17 cellular contexts compared by ENCODE assay signal in genomic region chr10:100896876-100897461, GRCh38. TPM values are rescaled to one million over a fixed set of nuclear protein-coding genes. Genes with fewer than 3 reads are reported as not detected.
DNase-seq lines count a peak whose midpoint lies in the region; ATAC-seq and TF ChIP-seq lines count a peak whose summit lies in the region.
"Had no signal": no experiment of that assay in that cellular context is flagged by ENCODE, and none has a peak within 500 bp of the region (broad histone marks: within the 10 kb centered on the region; RNA-seq: fewer than 3 reads in every experiment).

No MANE protein-coding gene starts in this region.

- no TSS peak for BruUV-seq in IMR-90 (replicated peaks; lab: Mats Ljungman, UMichigan)

- H3K36me3 ChIP-seq in IMR-90 (ENCODE audit: control insufficient read depth, insufficient read depth, low read length) (no peaks in the 10 kb centered on the region), neuronal stem cell (replicated peaks in 1 of 2; ENCODE audit: control insufficient read depth in 2 of 2, insufficient read depth in 2 of 2, low read length in 2 of 2) (no peaks in the 10 kb centered on the region), upper lobe of left lung (no peaks in the 10 kb centered on the region)
- H3K36me3 ChIP-seq: sigmoid colon had no signal

- TF ChIP-seq CTCF in IMR-90 (conservative IDR thresholded peaks at IDR 0.05; ENCODE audit: low read depth, low read length) (no peak), upper lobe of left lung (IDR thresholded peaks at IDR 0.05) (no peak)

- peaks cover 5% of the 10 kb centered on the region for H3K4me1 ChIP-seq in IMR-90 (ENCODE audit: control insufficient read depth, insufficient read depth, low read length)
- peaks cover 0 to 5% of the 10 kb centered on the region in 2 donors for H3K4me1 ChIP-seq in neuronal stem cell (ENCODE audit: control insufficient read depth in 2 of 2, insufficient read depth in 1 of 2, low read depth in 1 of 2, low read length in 2 of 2)
- no peaks in the 10 kb centered on the region for H3K4me1 ChIP-seq in upper lobe of left lung
- H3K4me1 ChIP-seq: parathyroid adenoma, sigmoid colon had no signal

- no peaks in the 10 kb centered on the region for H4K20me1 ChIP-seq in IMR-90 (ENCODE audit: insufficient read depth, low read length)

- no CpG with 5 or more reads among the region's 7 CpGs for WGBS in IMR-90 (ENCODE audit: extremely low coverage in 2 of 2, insufficient read length in 1 of 2), 2 experiments
- no CpG with 5 or more reads among the region's 7 CpGs for WGBS in neuronal stem cell (ENCODE audit: extremely low coverage in 2 of 2, insufficient read length in 2 of 2, insufficient replicate concordance in 1 of 2), 2 donors
- 61 to 73% methylated on average over 7 of the region's 7 CpGs for WGBS in upper lobe of left lung, 2 donors

- DNase-seq in ELR (ENCODE audit: low read depth) (peak; percentile 41), IMR-90 (peak; percentile 39), cerebellar cortex (ENCODE audit: low spot score) (peak; percentile 57), neuronal stem cell (ENCODE audit: low spot score) (no peak), upper lobe of left lung (no peak), GOT3 (lab: John Stamatoyannopoulos, UW) (no peak)
- DNase-seq: activated CD4-positive, alpha-beta T cell treated with anti-CD3 and anti-CD28 coated beads, Interleukin-2, amount 50 U/mL, for 1 hour; activated effector memory CD4-positive, alpha-beta T cell treated with anti-CD3 and anti-CD28 coated beads, Interleukin-2, amount 50 U/mL, for 16 hours; CD4-positive, alpha-beta memory T cell; left colon; NCI-H510A; sigmoid colon; substantia nigra had no signal

- H2BK5ac ChIP-seq in IMR-90 (ENCODE audit: low read depth, low read length, poor library complexity, severe bottlenecking) (peak overlapping the region; percentile 25), neuronal stem cell (ENCODE audit: low read length) (no peak overlapping the region)

- H3K9me3 ChIP-seq in IMR-90 (ENCODE audit: control insufficient read depth, insufficient read depth, low read length) (no peaks in the 10 kb centered on the region), neuronal stem cell (replicated peaks in 1 of 2; ENCODE audit: control insufficient read depth in 2 of 2, insufficient read depth in 1 of 2, low read depth in 1 of 2, low read length in 2 of 2) (peaks cover 0 to 3% of the 10 kb centered on the region in 2 donors), upper lobe of left lung (no peaks in the 10 kb centered on the region)
- H3K9me3 ChIP-seq: sigmoid colon had no signal

- H3K4me3 ChIP-seq in IMR-90 (ENCODE audit: insufficient read depth, low read depth, low read length) (no peak overlapping the region), neuronal stem cell (ENCODE audit: low read length in 2 of 2) (no peak overlapping the region), upper lobe of left lung (no peak overlapping the region)
- H3K4me3 ChIP-seq: coronary artery, sigmoid colon had no signal

- H3K4me2 ChIP-seq in IMR-90 (ENCODE audit: low read depth, low read length) (no peak overlapping the region), neuronal stem cell (ENCODE audit: insufficient read depth, low read length, poor library complexity, severe bottlenecking) (no peak overlapping the region)

- ATAC-seq in IMR-90 (ENCODE audit: low read depth) (peak; percentile 59), upper lobe of left lung (ENCODE audit: low FRiP score in 2 of 2) (no peak), HG02973 (IDR thresholded peaks at IDR 0.05; ENCODE audit: unreplicated experiment) (no peak)
- ATAC-seq: left colon; naive thymus-derived CD8-positive, alpha-beta T cell had no signal

- no peak overlapping the region for H2AFZ ChIP-seq in IMR-90 (replicated peaks; ENCODE audit: low read length, poor library complexity)
- H2AFZ ChIP-seq in neuronal stem cell (ENCODE audit: low read length): peak overlapping the region; percentile 1
- H2AFZ ChIP-seq: parathyroid adenoma had no signal

- H4K91ac ChIP-seq in IMR-90 (ENCODE audit: insufficient read depth, low read depth, low read length): no peak overlapping the region
- no peak overlapping the region for H4K91ac ChIP-seq in neuronal stem cell (ENCODE audit: low read depth, low read length, poor library complexity)

- intact Hi-C loops in IMR-90 (cut with micrococcal nuclease): no loop called here

- TF ChIP-seq EP300 in upper lobe of left lung (IDR thresholded peaks at IDR 0.05): no peak

- peak overlapping the region; percentile 55 for H2AK5ac ChIP-seq in IMR-90 (ENCODE audit: low read depth, low read length)
- H2AK5ac ChIP-seq in neuronal stem cell (ENCODE audit: low read depth, low read length): no peak overlapping the region

- TF ChIP-seq RAD21 in IMR-90 (IDR thresholded peaks at IDR 0.05; ENCODE audit: low read length): no peak

- in situ Hi-C loops in IMR-90 (cut with MboI; ENCODE audit: low sequenced_read_pairs): loop anchor here (25.0 kb wide), 1 partner anchor 560 kb away; the partner anchor contains the start of genes PKD2L1 and SCD

- H3K79me1 ChIP-seq in IMR-90 (ENCODE audit: low read depth in 1 of 2, low read length in 2 of 2) (no peaks in the 10 kb centered on the region), neuronal stem cell (ENCODE audit: low read depth, low read length) (no peaks in the 10 kb centered on the region)

- no peak overlapping the region for H2BK12ac ChIP-seq in neuronal stem cell (ENCODE audit: low read length)

- H2AK9ac ChIP-seq in IMR-90 (replicated peaks; ENCODE audit: low read depth, low read length, poor library complexity): no peak overlapping the region

- H3K27ac ChIP-seq in IMR-90 (ENCODE audit: insufficient read depth, low read length) (no peak overlapping the region), neuronal stem cell (replicated peaks; ENCODE audit: low read length) (no peak overlapping the region), upper lobe of left lung (no peak overlapping the region)
- H3K27ac ChIP-seq: coronary artery, parathyroid adenoma, sigmoid colon had no signal

- POLR2A ChIA-PET in IMR-90 (lab: Charles Lee; ENCODE audit: unreplicated experiment): interaction anchor here (0.5 kb wide), 1 partner anchor 16 kb away, joined by 3 read pairs; the partner anchor contains the start of gene SLF2

- H2BK20ac ChIP-seq in IMR-90 (ENCODE audit: low read depth, low read length): no peak overlapping the region

- H3K4ac ChIP-seq in IMR-90 (ENCODE audit: low read depth, low read length) (no peak overlapping the region), neuronal stem cell (ENCODE audit: low read length) (no peak overlapping the region)

- no peaks in the 10 kb centered on the region for H3K9me1 ChIP-seq in IMR-90 (ENCODE audit: insufficient read depth, low read length)

- dilution Hi-C loops in IMR-90 (cut with HindIII; ENCODE audit: low sequenced_read_pairs, unreplicated experiment): no loop called here

- no peak overlapping the region for H2BK15ac ChIP-seq in IMR-90 (ENCODE audit: low read depth, low read length)
- no peak overlapping the region for H2BK15ac ChIP-seq in neuronal stem cell (ENCODE audit: low read length)

- H2BK120ac ChIP-seq in IMR-90 (ENCODE audit: low read depth, low read length) (peak overlapping the region; percentile 9; the same call in 1 of the 2 replicates), neuronal stem cell (ENCODE audit: low read depth, low read length) (no peak overlapping the region)

- 0 out of 4 replicates have a peak overlapping the region, but pooled peaks of 1 of the 2 experiments have one; percentile 17 for H4K8ac ChIP-seq in IMR-90 (ENCODE audit: low read depth in 2 of 2, low read length in 2 of 2)
- no peak overlapping the region for H4K8ac ChIP-seq in neuronal stem cell (ENCODE audit: low read depth, low read length)

- H3K27me3 ChIP-seq in IMR-90 (ENCODE audit: control insufficient read depth, insufficient read depth, low read length) (peaks cover 5% of the 10 kb centered on the region; the same call in 1 of the 2 replicates), neuronal stem cell (ENCODE audit: control insufficient read depth in 3 of 3, insufficient read depth in 3 of 3, low read depth in 1 of 3, low read length in 3 of 3) (no peaks in the 10 kb centered on the region), upper lobe of left lung (no peaks in the 10 kb centered on the region)

- CTCF ChIA-PET in IMR-90 (lab: Yijun Ruan, JAX): interaction anchor here (0.6 kb wide), 2 partner anchors 9 to 145 kb away, joined by 3 to 5 read pairs; no protein-coding TSS in a partner anchor

- TF ChIP-seq POLR2A in IMR-90 (IDR thresholded peaks at IDR 0.05; ENCODE audit: low read depth, low read length) (no peak), upper lobe of left lung (IDR thresholded peaks at IDR 0.05) (no peak)

- H3K23ac ChIP-seq in IMR-90 (ENCODE audit: low read depth, low read length) (no peak overlapping the region), neuronal stem cell (ENCODE audit: low read depth, low read length, poor library complexity) (no peak overlapping the region)

- H3K14ac ChIP-seq in IMR-90 (replicated peaks; ENCODE audit: low read depth, low read length) (no peak overlapping the region), neuronal stem cell (ENCODE audit: low read length) (no peak overlapping the region)

- no peak overlapping the region for H4K5ac ChIP-seq in IMR-90 (ENCODE audit: low read depth, low read length)

- H3K56ac ChIP-seq in IMR-90 (ENCODE audit: extremely low read depth, insufficient read depth, low read length): no peak overlapping the region

- no peak overlapping the region for H3K9ac ChIP-seq in IMR-90 (ENCODE audit: low read depth, low read length)
- no peak overlapping the region for H3K9ac ChIP-seq in neuronal stem cell (ENCODE audit: low read depth, low read length, poor library complexity)
- H3K9ac ChIP-seq: parathyroid adenoma had no signal

- H3K18ac ChIP-seq in IMR-90 (ENCODE audit: low read depth, low read length) (peak overlapping the region; percentile 71; the same call in 1 of the 2 replicates), neuronal stem cell (ENCODE audit: low read length) (no peak overlapping the region)

TF ChIP-seq in IMR-90, 13 proteins besides CTCF, POLR2A, EP300 and RAD21:
- TF ChIP-seq MAZ (IDR thresholded peaks at IDR 0.05; ENCODE audit: borderline replicate concordance, low read depth, low read length): no peak
- TF ChIP-seq BHLHE40 (IDR thresholded peaks at IDR 0.05; ENCODE audit: low read depth, low read length): peak; percentile 8; the same call in 1 of the 2 replicates
TF ChIP-seq in IMR-90: peak in this region for 1.

RNA-seq across cellular contexts. Expression of gene SLF2, which starts 15.8 kb away (rescaled TPM):
- 21.7 and 28.1 TPM in 2 replicates for total RNA-seq in IMR-90 (2012; rRNA removed)
- 5.7 and 8.5 TPM in 2 replicates for polyA plus RNA-seq in IMR-90 (2012; rRNA removed)
- 1.8 and 1.9 TPM in 2 replicates for polyA plus RNA-seq in IMR-90 (2012; cell fraction: cytosol; rRNA removed)
- 7.5 and 25.7 TPM in 2 replicates for polyA plus RNA-seq in IMR-90 (2012; cell fraction: nucleus; rRNA removed; ENCODE audit: low replicate concordance)
- polyA plus RNA-seq in neuronal stem cell (2013, experiment 1 of 2): 9.2 TPM
- 8.8 TPM for polyA plus RNA-seq in neuronal stem cell (2013, experiment 2 of 2)
- total RNA-seq in upper lobe of left lung: 10 to 100 TPM; 13.4 to 60.8 (median 28.2) TPM

Comparison
In these comparisons a context has a peak if more than half of its experiments do, and no peak if none do; other contexts are left out.
1. DNase-seq: peak in ELR (single experiment), IMR-90 (single experiment) and cerebellar cortex (single experiment); none in neuronal stem cell (single experiment), upper lobe of left lung (0 of 2) and GOT3 (single experiment).